9 cellular contexts compared by ENCODE assay signal in the genomic region with DNA sequence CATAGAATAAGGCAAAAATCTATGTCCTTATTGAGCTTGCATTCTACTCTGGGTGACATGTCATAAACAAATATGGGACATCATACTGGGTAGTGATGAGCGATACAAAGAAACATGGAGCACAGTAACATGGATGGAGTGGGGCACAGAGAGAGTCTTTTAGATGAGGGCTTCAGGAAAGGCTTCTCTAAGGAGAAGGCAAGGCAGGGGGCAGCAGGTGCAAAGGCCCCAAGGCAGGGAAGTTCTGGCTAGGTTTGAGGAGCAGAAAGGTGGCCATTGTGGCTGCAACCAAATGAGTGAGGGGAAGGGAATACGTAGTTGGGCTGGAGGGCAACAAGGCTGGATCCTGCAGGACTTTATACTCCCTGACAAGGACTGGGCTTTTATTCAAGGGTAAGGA.
"Had no signal": no experiment of that assay in that cellular context is flagged by ENCODE, and none has a peak within 500 bp of the region (broad histone marks: within the 10 kb centered on the region; RNA-seq: fewer than 3 reads in every experiment).

No MANE protein-coding gene starts in this region.

- FAIRE-seq: H1, H54, HTR-8/SVneo, K562 had no signal

- H3K9me3 Mint-ChIP-seq: GM23338, H9, HFFc6 had no signal

- DNase-seq: H9, HCEC 1CT, HFFc6, IMR-90 had no signal

- ATAC-seq: GM23338, K562 had no signal

- H3K27ac Mint-ChIP-seq: GM23338, HFFc6 had no signal

- H3K4me3 Mint-ChIP-seq: GM23338, H9, HFFc6 had no signal
